Comparison of ENCODE assay signal across 1 cellular context in the genomic region with DNA sequence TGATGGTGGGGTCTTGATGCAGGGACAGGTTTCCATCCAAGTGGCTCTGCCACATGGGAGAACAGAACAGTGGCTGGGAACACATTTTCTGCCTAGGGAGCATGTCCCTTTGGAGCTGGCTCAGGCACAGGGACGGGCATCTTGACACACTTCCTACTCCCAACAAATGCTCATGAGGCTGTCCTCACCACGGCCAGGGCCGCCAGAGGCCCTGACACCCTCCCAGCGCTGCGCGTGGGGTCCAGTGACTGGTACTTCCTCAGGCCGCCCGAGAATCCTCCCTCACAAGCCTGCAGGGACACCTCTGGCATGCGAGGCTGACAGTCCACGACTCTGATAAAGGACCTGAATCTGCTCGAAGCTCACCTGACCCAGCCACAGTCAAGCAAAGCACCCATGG.
TF ChIP-seq lines count a peak whose summit lies in the region.

No MANE protein-coding gene starts in this region.

TF ChIP-seq in WTC11, 78 proteins besides CTCF, POLR2A, EP300 and RAD21 (continued from another document):
- TF ChIP-seq ZSCAN18 (CRISPR knock-in tag; IDR thresholded peaks at IDR 0.05) (no peak), ZNF138 (CRISPR knock-in tag; conservative IDR thresholded peaks at IDR 0.05) (no peak), ZNF671 (CRISPR knock-in tag; IDR thresholded peaks at IDR 0.05) (no peak), NR2C2 (CRISPR knock-in tag; IDR thresholded peaks at IDR 0.05) (no peak)
